ENCODE assay signal across 22 cellular contexts in genomic region chr3:121436074-121436473, GRCh38.
"Had no signal": no experiment of that assay in that cellular context is flagged by ENCODE, and none has a peak within 500 bp of the region (broad histone marks: within the 10 kb centered on the region; RNA-seq: fewer than 3 reads in every experiment).

No MANE protein-coding gene starts in this region.

- H3K27ac ChIP-seq: esophagus muscularis mucosa, foreskin keratinocyte, gastroesophageal sphincter, heart left ventricle, hepatocyte, neural progenitor cell, parathyroid adenoma, right lobe of liver, stomach, thyroid gland, vagina had no signal

- ATAC-seq: gastroesophageal sphincter; heart left ventricle; left lobe of liver; mucosa of descending colon; naive thymus-derived CD4-positive, alpha-beta T cell; right lobe of liver had no signal

- DNase-seq: effector memory CD4-positive, alpha-beta T cell; heart left ventricle; kidney; mesenchymal stem cell; naive thymus-derived CD4-positive, alpha-beta T cell; right lobe of liver; stimulated activated CD4-positive, alpha-beta T cell treated with anti-CD3 and anti-CD28 coated beads, Interleukin-12 subunit alpha, Interleukin-12 subunit beta, amount 100 ng/mL, for 4 hours; stimulated activated CD4-positive, alpha-beta T cell treated with anti-CD3 and anti-CD28 coated beads, Interleukin-1b, Interleukin-23, amount 100 ng/mL, for 48 hours; stimulated activated CD4-positive, alpha-beta T cell treated with anti-CD3 and anti-CD28 coated beads, Interleukin-4, amount 100 ng/mL, for 1 hour; stimulated activated CD8-positive, alpha-beta memory T cell treated with anti-CD3 and anti-CD28 coated beads, Interleukin-4, amount 100 ng/mL, for 48 hours; stimulated activated naive CD4-positive, alpha-beta T cell treated with Interleukin-2 at 50 U/mL for 16 hours; stomach had no signal
